Comparison of ENCODE assay signal across 12 cellular contexts in genomic region chrX:155068165-155068564, GRCh38. TPM values are rescaled to one million over a fixed set of nuclear protein-coding genes. Genes with fewer than 3 reads are reported as not detected.
A peak's percentile ranks its signal among the peaks of the same experiment; 100 is the strongest.
DNase-seq lines count a peak whose midpoint lies in the region; FAIRE-seq and TF ChIP-seq lines count a peak whose summit lies in the region.
"Had no signal": no experiment of that assay in that cellular context is flagged by ENCODE, and none has a peak within 500 bp of the region (broad histone marks: within the 10 kb centered on the region; RNA-seq: fewer than 3 reads in every experiment).

No MANE protein-coding gene starts in this region.

- no peak overlapping the region for H4K91ac ChIP-seq in H9 (ENCODE audit: insufficient read length, low read depth, low read length)

- no CpG with 5 or more reads among the region's 1 CpG for whole genome bisulfite sequencing in H9 (ENCODE audit: extremely low coverage, insufficient read length, low lambda C conversion rate)

- no peak for FAIRE-seq in urothelium cell line (lab: Jason Lieb, UNC)

- peaks cover 2% of the 10 kb centered on the region; the same call in 1 of the 2 replicates for H3K36me3 ChIP-seq in SU-DHL-6 (ENCODE audit: low read length)
- no peaks in the 10 kb centered on the region for H3K36me3 ChIP-seq in CD4-positive, alpha-beta memory T cell (ENCODE audit: insufficient read depth, low read length)
- H3K36me3 ChIP-seq: BE2C, lower lobe of right lung had no signal

- H2BK20ac ChIP-seq in H9 (ENCODE audit: low read depth, low read length, poor library complexity, severe bottlenecking): no peak overlapping the region

- H3K4me1 Mint-ChIP-seq in activated naive CD4-positive, alpha-beta T cell treated with anti-CD3 and anti-CD28 coated beads, Interleukin-2, amount 50 U/mL, for 24 hours: peaks cover 45% of the 10 kb centered on the region
- peaks cover 8 to 15% of the 10 kb centered on the region in 2 experiments; a peak in 2 of 4 replicates for H3K4me1 Mint-ChIP-seq in H9
- peaks cover 20 to 49% (median 24%) of the 10 kb centered on the region in 4 donors for H3K4me1 Mint-ChIP-seq in CD4-positive, alpha-beta memory T cell

- H4K8ac ChIP-seq in H9 (replicated peaks; ENCODE audit: insufficient read length, low read depth, low read length): no peak overlapping the region

- H3K9me3 ChIP-seq in SU-DHL-6 (ENCODE audit: insufficient read depth, low read length) (no peaks in the 10 kb centered on the region), H9 (ENCODE audit: control insufficient read depth, low read depth, low read length) (peaks cover 42% of the 10 kb centered on the region)
- H3K9me3 ChIP-seq in CD4-positive, alpha-beta memory T cell (ENCODE audit: control insufficient read depth in 1 of 2, low read length in 2 of 2): no peaks in the 10 kb centered on the region
- H3K9me3 ChIP-seq: BE2C, lower lobe of right lung had no signal

- no peaks in the 10 kb centered on the region for H3F3A ChIP-seq in SU-DHL-6 (ENCODE audit: insufficient read depth)

- H3K9me2 ChIP-seq in SU-DHL-6 (replicated peaks; ENCODE audit: insufficient read depth, low read length): no peaks in the 10 kb centered on the region

- H3K4ac ChIP-seq in H9 (ENCODE audit: low read depth, low read length): no peak overlapping the region

- no peaks in the 10 kb centered on the region for H3K9me3 Mint-ChIP-seq in activated naive CD4-positive, alpha-beta T cell treated with anti-CD3 and anti-CD28 coated beads, Interleukin-2, amount 50 U/mL, for 24 hours
- H3K9me3 Mint-ChIP-seq in H9: peaks cover 53 to 65% of the 10 kb centered on the region in 2 experiments
- H3K9me3 Mint-ChIP-seq in CD4-positive, alpha-beta memory T cell: no peaks in the 10 kb centered on the region

- TF ChIP-seq CTCF in SU-DHL-6 (IDR thresholded peaks at IDR 0.05; ENCODE audit: insufficient read depth, low read length, poor library complexity, severe bottlenecking): no peak
- TF ChIP-seq CTCF in H9 (conservative IDR thresholded peaks at IDR 0.05): no peak

- H2BK5ac ChIP-seq in H9 (ENCODE audit: insufficient read length, low read length): no peak overlapping the region

- H3K9ac ChIP-seq in SU-DHL-6 (ENCODE audit: low read length) (no peak overlapping the region), H9 (ENCODE audit: extremely low read depth, insufficient read length, low read length) (no peak overlapping the region)

- intact Hi-C loops in CD4-positive, alpha-beta memory T cell (cut with micrococcal nuclease): no loop called here

- POLR2A ChIA-PET in CD4-positive, alpha-beta memory T cell (lab: Charles Lee; ENCODE audit: partially characterized antibody): no interaction called here

- H3K23me2 ChIP-seq in H9 (ENCODE audit: insufficient read length, low read depth, low read length, poor library complexity, severe bottlenecking): peaks cover 5% of the 10 kb centered on the region

- no peak overlapping the region for H3K27ac Mint-ChIP-seq in activated naive CD4-positive, alpha-beta T cell treated with anti-CD3 and anti-CD28 coated beads, Interleukin-2, amount 50 U/mL, for 24 hours
- H3K27ac Mint-ChIP-seq in H9: no peak overlapping the region
- H3K27ac Mint-ChIP-seq in CD4-positive, alpha-beta memory T cell: peak overlapping the region in 3 of 7 donors; percentile 52 to 68 (median 52)

- no peak overlapping the region for H3K23ac ChIP-seq in H9 (ENCODE audit: insufficient read length, low read depth, low read length)

- H3T11ph ChIP-seq in H9 (ENCODE audit: low read length): no peak overlapping the region

- no peak for DNase-seq in activated naive CD4-positive, alpha-beta T cell treated with Interleukin-2 at 50 U/mL for 16 hours
- DNase-seq in fibroblast of peridontal ligament (ENCODE audit: extremely low read depth) (peak; percentile 57), urothelium cell line (ENCODE audit: low spot score) (peak; percentile 46), H9 (no peak), SIG-M5 (lab: John Stamatoyannopoulos, UW) (no peak)
- DNase-seq in CD4-positive, alpha-beta memory T cell: no peak
- DNase-seq: activated effector memory CD4-positive, alpha-beta T cell treated with anti-CD3 and anti-CD28 coated beads, Interleukin-2, amount 50 U/mL, for 16 hours; BE2C; GOT3; lower lobe of right lung had no signal

- peak overlapping the region; percentile 72 for H3K4me2 ChIP-seq in SU-DHL-6 (ENCODE audit: low read depth, low read length, poor library complexity, severe bottlenecking)
- no peak overlapping the region for H3K4me2 ChIP-seq in H9 (ENCODE audit: insufficient read depth, insufficient read length, low read length)

- H3K79me2 ChIP-seq in SU-DHL-6 (ENCODE audit: insufficient read depth, low read length) (peaks cover 57% of the 10 kb centered on the region), H9 (ENCODE audit: insufficient read depth, low read length) (no peaks in the 10 kb centered on the region)

- H3K14ac ChIP-seq in H9 (ENCODE audit: insufficient read depth, low read length): no peak overlapping the region

- no peak overlapping the region for H2BK120ac ChIP-seq in H9 (ENCODE audit: low read depth, low read length, poor library complexity, severe bottlenecking)

- CTCF ChIA-PET in CD4-positive, alpha-beta memory T cell (lab: Charles Lee; ENCODE audit: partially characterized antibody): no interaction called here

- peak overlapping the region; percentile 35 for H3K4me3 Mint-ChIP-seq in activated naive CD4-positive, alpha-beta T cell treated with anti-CD3 and anti-CD28 coated beads, Interleukin-2, amount 50 U/mL, for 24 hours
- H3K4me3 Mint-ChIP-seq in H9: no peak overlapping the region
- H3K4me3 Mint-ChIP-seq in CD4-positive, alpha-beta memory T cell: peak overlapping the region in 2 of 8 donors; percentile 20 to 46

- H2AFZ ChIP-seq in SU-DHL-6 (ENCODE audit: low read depth, low read length, severe bottlenecking) (no peak overlapping the region), H9 (ENCODE audit: low read length) (no peak overlapping the region)

- H3K18ac ChIP-seq in H9 (ENCODE audit: insufficient read length, low read depth, low read length): no peak overlapping the region

- H4K20me1 ChIP-seq in SU-DHL-6 (ENCODE audit: low read depth, low read length) (no peaks in the 10 kb centered on the region), H9 (ENCODE audit: control insufficient read depth, insufficient read depth, insufficient read length) (no peaks in the 10 kb centered on the region)

- no peak overlapping the region for H2BK15ac ChIP-seq in H9 (ENCODE audit: low read depth, low read length)

- no peak overlapping the region for H2BK12ac ChIP-seq in H9 (ENCODE audit: insufficient read length, low read depth, low read length)

- H2AK5ac ChIP-seq in H9 (ENCODE audit: insufficient read length, low read length): no peak overlapping the region

- H3K36me3 Mint-ChIP-seq in activated naive CD4-positive, alpha-beta T cell treated with anti-CD3 and anti-CD28 coated beads, Interleukin-2, amount 50 U/mL, for 24 hours: no peaks in the 10 kb centered on the region
- peaks cover 6 to 10% (median 10%) of the 10 kb centered on the region in 3 experiments; a peak in 6 of 7 replicates for H3K36me3 Mint-ChIP-seq in H9 (ENCODE audit: insufficient read depth in 1 of 3, low read depth in 3 of 3)
- peaks cover 0 to 14% of the 10 kb centered on the region in 2 donors for H3K36me3 Mint-ChIP-seq in CD4-positive, alpha-beta memory T cell

- no peak overlapping the region for H4K5ac ChIP-seq in H9 (ENCODE audit: insufficient read length, low read depth, low read length)

- H3K27me3 Mint-ChIP-seq in activated naive CD4-positive, alpha-beta T cell treated with anti-CD3 and anti-CD28 coated beads, Interleukin-2, amount 50 U/mL, for 24 hours: no peaks in the 10 kb centered on the region
- no peaks in the 10 kb centered on the region for H3K27me3 Mint-ChIP-seq in H9 (ENCODE audit: low read depth)
- no peaks in the 10 kb centered on the region for H3K27me3 Mint-ChIP-seq in CD4-positive, alpha-beta memory T cell

- no peak overlapping the region for H3K56ac ChIP-seq in H9 (ENCODE audit: insufficient read length, low read depth, low read length)

- no peaks in the 10 kb centered on the region for H3K79me1 ChIP-seq in H9 (ENCODE audit: insufficient read depth, low read depth, low read length, poor library complexity, severe bottlenecking)

- no peaks in the 10 kb centered on the region for H3K4me1 ChIP-seq in H9 (ENCODE audit: insufficient read depth, low read length)
- H3K4me1 ChIP-seq in CD4-positive, alpha-beta memory T cell (ENCODE audit: insufficient read depth, low read length): peaks cover 27% of the 10 kb centered on the region
- H3K4me1 ChIP-seq: BE2C had no signal

- H3K27me3 ChIP-seq in SU-DHL-6 (ENCODE audit: low read length) (no peaks in the 10 kb centered on the region), H9 (ENCODE audit: insufficient read depth, low read length) (no peaks in the 10 kb centered on the region)
- no peaks in the 10 kb centered on the region for H3K27me3 ChIP-seq in CD4-positive, alpha-beta memory T cell (ENCODE audit: insufficient read depth, low read length)
- H3K27me3 ChIP-seq: BE2C had no signal

- H3K4me3 ChIP-seq in SU-DHL-6 (ENCODE audit: insufficient read depth, low read length, poor library complexity, severe bottlenecking): no peak overlapping the region
- H3K4me3 ChIP-seq in CD4-positive, alpha-beta memory T cell (ENCODE audit: low read length in 2 of 2): no peak overlapping the region
- H3K4me3 ChIP-seq: lower lobe of right lung had no signal

- no peak overlapping the region for H3K27ac ChIP-seq in SU-DHL-6 (ENCODE audit: low read depth, low read length)
- no peak overlapping the region for H3K27ac ChIP-seq in H9 (ENCODE audit: insufficient read length, low read depth, low read length)
- H3K27ac ChIP-seq in CD4-positive, alpha-beta memory T cell (ENCODE audit: low read depth, low read length): no peak overlapping the region
- H3K27ac ChIP-seq: lower lobe of right lung had no signal

RNA-seq across cellular contexts. Expression of gene CMC4, which starts 2.8 kb away (rescaled TPM):
- 6.2 and 7.2 TPM in 2 replicates for total RNA-seq in H9 (2021)
- total RNA-seq in CD4-positive, alpha-beta memory T cell: 1 to 10 TPM; 6.1 to 7.0 TPM
- polyA plus RNA-seq in CD4-positive, alpha-beta memory T cell: 10 to 100 TPM; 23.0 to 25.3 TPM

RNA-seq across cellular contexts. Expression of gene MTCP1, which starts 2.8 kb away (rescaled TPM):
- total RNA-seq in H9 (2021): 14.3 and 21.4 TPM in 2 replicates
- 10 to 100 TPM; 21.8 to 24.2 TPM for total RNA-seq in CD4-positive, alpha-beta memory T cell
- 10 to 100 TPM; 26.0 to 44.1 TPM for polyA plus RNA-seq in CD4-positive, alpha-beta memory T cell

RNA-seq across cellular contexts. Expression of gene BRCC3, which starts 3.1 kb away (rescaled TPM):
- 27.3 and 29.1 TPM in 2 replicates for total RNA-seq in H9 (2021)
- total RNA-seq in CD4-positive, alpha-beta memory T cell: 10 to 100 TPM; 19.2 to 19.7 TPM
- polyA plus RNA-seq in CD4-positive, alpha-beta memory T cell: 10 to 100 TPM; 18.8 to 30.1 TPM

RNA-seq across cellular contexts. Expression of gene FUNDC2, which starts 41.5 kb away (rescaled TPM):
- total RNA-seq in H9 (2021): 57.9 and 62.1 TPM in 2 replicates
- total RNA-seq in CD4-positive, alpha-beta memory T cell: 10 to 100 TPM; 52.6 to 53.6 TPM
- polyA plus RNA-seq in CD4-positive, alpha-beta memory T cell: 100 to 1,000 TPM; 156 to 173 TPM

RNA-seq across cellular contexts. Expression of gene F8, which starts 45.6 kb away (rescaled TPM):
- 3.1 and 3.4 TPM in 2 replicates for total RNA-seq in H9 (2021)
- total RNA-seq in CD4-positive, alpha-beta memory T cell: 1 to 10 TPM; 2.4 to 2.7 TPM
- 1 to 10 TPM; 4.6 to 7.2 TPM for polyA plus RNA-seq in CD4-positive, alpha-beta memory T cell

Comparison
In these comparisons a context has a peak if more than half of its experiments do, and no peak if none do; other contexts are left out.
1. DNase-seq: peak in fibroblast of peridontal ligament (single experiment) and urothelium cell line (single experiment); none in activated naive CD4-positive, alpha-beta T cell treated with Interleukin-2 at 50 U/mL for 16 hours (single experiment), H9 (single experiment), CD4-positive, alpha-beta memory T cell (0 of 5) and SIG-M5 (single experiment).